ENCODE assay signal across 1 cellular context in the genomic region with DNA sequence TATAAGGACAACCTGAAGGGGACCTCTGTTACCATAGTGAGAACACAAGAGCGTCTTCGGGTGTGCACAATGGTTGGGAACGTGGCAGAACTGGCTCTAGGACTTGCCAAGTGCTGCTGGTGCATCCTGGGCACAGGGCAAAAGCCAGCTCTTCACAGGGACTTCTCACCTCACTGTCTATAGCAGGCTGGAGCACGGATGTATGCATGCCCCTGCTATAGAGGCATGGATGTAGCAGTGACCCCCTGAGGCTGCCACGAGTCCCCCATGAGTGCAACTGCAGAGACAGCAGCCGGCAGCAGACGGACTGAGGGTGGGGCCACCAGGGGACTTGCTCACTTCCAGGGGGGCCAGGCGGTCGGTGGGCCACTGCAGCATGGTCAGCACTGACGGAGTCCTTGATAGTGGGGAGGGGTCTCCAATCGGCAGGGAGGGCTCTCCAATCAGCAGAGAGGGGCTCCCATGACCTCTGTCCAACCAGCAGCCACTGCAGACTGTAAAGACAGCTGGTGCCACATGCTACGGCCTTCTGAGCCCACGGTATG.
TF ChIP-seq lines count a peak whose summit lies in the region.

No MANE protein-coding gene starts in this region.

TF ChIP-seq in H1, 55 proteins besides CTCF, POLR2A, EP300 and RAD21:
- TF ChIP-seq RXRA (IDR thresholded peaks at IDR 0.05; ENCODE audit: insufficient read depth, low read depth, low read length): no peak
- TF ChIP-seq, protein P1, sequence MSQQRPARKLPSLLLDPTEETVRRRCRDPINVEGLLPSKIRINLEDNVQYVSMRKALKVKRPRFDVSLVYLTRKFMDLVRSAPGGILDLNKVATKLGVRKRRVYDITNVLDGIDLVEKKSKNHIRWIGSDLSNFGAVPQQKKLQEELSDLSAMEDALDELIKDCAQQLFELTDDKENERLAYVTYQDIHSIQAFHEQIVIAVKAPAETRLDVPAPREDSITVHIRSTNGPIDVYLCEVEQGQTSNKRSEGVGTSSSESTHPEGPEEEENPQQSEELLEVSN (IDR thresholded peaks at IDR 0.05): no peak
- TF ChIP-seq TCF12 (IDR thresholded peaks at IDR 0.05; ENCODE audit: low read depth, low read length): no peak
- TF ChIP-seq SRF (IDR thresholded peaks at IDR 0.05; ENCODE audit: low read depth, low read length): no peak
- TF ChIP-seq SP1 (IDR thresholded peaks at IDR 0.05; ENCODE audit: low read depth, low read length): no peak
- TF ChIP-seq YY1 (IDR thresholded peaks at IDR 0.05; ENCODE audit: low read depth, low read length): no peak
- TF ChIP-seq TEAD4 (IDR thresholded peaks at IDR 0.05; ENCODE audit: low read depth, low read length): no peak
- TF ChIP-seq, protein P2, sequence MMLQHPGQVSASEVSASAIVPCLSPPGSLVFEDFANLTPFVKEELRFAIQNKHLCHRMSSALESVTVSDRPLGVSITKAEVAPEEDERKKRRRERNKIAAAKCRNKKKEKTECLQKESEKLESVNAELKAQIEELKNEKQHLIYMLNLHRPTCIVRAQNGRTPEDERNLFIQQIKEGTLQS (IDR thresholded peaks at IDR 0.05; ENCODE audit: insufficient read depth, low read depth, low read length): no peak
